Comparison of ENCODE assay signal across 8 cellular contexts in genomic region chr5:178234753-178235599, GRCh38. TPM values are rescaled to one million over a fixed set of nuclear protein-coding genes. Genes with fewer than 3 reads are reported as not detected.
DNase-seq lines count a peak whose midpoint lies in the region; ATAC-seq, FAIRE-seq and TF ChIP-seq lines count a peak whose summit lies in the region.

No MANE protein-coding gene starts in this region.

- H3K36me3 Mint-ChIP-seq in H9 (ENCODE audit: insufficient read depth in 1 of 3, low read depth in 3 of 3): peaks cover 11 to 18% (median 17%) of the 10 kb centered on the region in 3 experiments

- no peak overlapping the region for H2BK120ac ChIP-seq in H9 (ENCODE audit: low read depth, low read length, poor library complexity, severe bottlenecking)

- no peak overlapping the region for H3K27ac ChIP-seq in H9 (ENCODE audit: insufficient read length, low read depth, low read length)
- H3K27ac ChIP-seq in neutrophil: peak overlapping the region; percentile 24

- H2BK15ac ChIP-seq in H9 (ENCODE audit: low read depth, low read length): no peak overlapping the region

- H2AK5ac ChIP-seq in H9 (ENCODE audit: insufficient read length, low read length): no peak overlapping the region

- no peak overlapping the region for H2BK5ac ChIP-seq in H9 (ENCODE audit: insufficient read length, low read length)

- H2BK12ac ChIP-seq in H9 (ENCODE audit: insufficient read length, low read depth, low read length): no peak overlapping the region

- no peak overlapping the region for H4K5ac ChIP-seq in H9 (ENCODE audit: insufficient read length, low read depth, low read length)

- no peak overlapping the region for H3K4me2 ChIP-seq in H9 (ENCODE audit: insufficient read depth, insufficient read length, low read length)

- peaks cover 18 to 27% of the 10 kb centered on the region in 2 experiments for H3K4me1 Mint-ChIP-seq in H9

- no peaks in the 10 kb centered on the region for H3K9me3 Mint-ChIP-seq in H9

- H3K4me3 ChIP-seq in neutrophil (ENCODE audit: low read depth in 1 of 2, low read length in 1 of 2): no peak overlapping the region

- TF ChIP-seq CTCF in H9 (conservative IDR thresholded peaks at IDR 0.05) (peak; percentile 91), neutrophil (IDR thresholded peaks at IDR 0.05) (peak; percentile 64)

- no peak for ATAC-seq in HG02571 (IDR thresholded peaks at IDR 0.05; ENCODE audit: unreplicated experiment)

- H2BK20ac ChIP-seq in H9 (ENCODE audit: low read depth, low read length, poor library complexity, severe bottlenecking): no peak overlapping the region

- no peak overlapping the region for H4K91ac ChIP-seq in H9 (ENCODE audit: insufficient read length, low read depth, low read length)

- no CpG with 5 or more reads among the region's 12 CpGs for WGBS in H9 (ENCODE audit: extremely low coverage, insufficient read length, low lambda C conversion rate)

- H3K27me3 Mint-ChIP-seq in H9 (ENCODE audit: low read depth): no peaks in the 10 kb centered on the region; the same call in 1 of the 2 replicates

- no peak overlapping the region for H3K14ac ChIP-seq in H9 (ENCODE audit: insufficient read depth, low read length)

- no peaks in the 10 kb centered on the region for H4K20me1 ChIP-seq in H9 (ENCODE audit: control insufficient read depth, insufficient read depth, insufficient read length)

- H2AFZ ChIP-seq in H9 (ENCODE audit: low read length): no peak overlapping the region

- FAIRE-seq in RCC 7860 (lab: Jason Lieb, UNC): no peak

- H3K56ac ChIP-seq in H9 (ENCODE audit: insufficient read length, low read depth, low read length): no peak overlapping the region

- H3K4ac ChIP-seq in H9 (ENCODE audit: low read depth, low read length): no peak overlapping the region

- 0 out of 5 replicates have a peak overlapping the region, but pooled peaks of 1 of the 2 experiments have one; percentile 31 for H3K4me3 Mint-ChIP-seq in H9

- H3K27me3 ChIP-seq in H9 (ENCODE audit: insufficient read depth, low read length) (no peaks in the 10 kb centered on the region), neutrophil (no peaks in the 10 kb centered on the region)

- H3K27ac Mint-ChIP-seq in H9: no peak overlapping the region; a peak in 1 of 7 replicates

- H3K23ac ChIP-seq in H9 (ENCODE audit: insufficient read length, low read depth, low read length): no peak overlapping the region

- H3K9ac ChIP-seq in H9 (ENCODE audit: extremely low read depth, insufficient read length, low read length): no peak overlapping the region

- peaks cover under 1% of the 10 kb centered on the region for H3K36me3 ChIP-seq in neutrophil

- peaks cover 3% of the 10 kb centered on the region for H3K23me2 ChIP-seq in H9 (ENCODE audit: insufficient read length, low read depth, low read length, poor library complexity, severe bottlenecking)

- H3K79me1 ChIP-seq in H9 (ENCODE audit: insufficient read depth, low read depth, low read length, poor library complexity, severe bottlenecking): no peaks in the 10 kb centered on the region

- H3K4me1 ChIP-seq in H9 (ENCODE audit: insufficient read depth, low read length) (no peaks in the 10 kb centered on the region), neutrophil (ENCODE audit: control insufficient read depth in 1 of 2, insufficient read depth in 1 of 2, low read depth in 1 of 2, low read length in 1 of 2) (peaks cover 68 to 84% of the 10 kb centered on the region in 2 experiments)

- DNase-seq in CD1c-positive myeloid dendritic cell (ENCODE audit: extremely low spot score): peak; percentile 68
- peak; percentile 85 for DNase-seq in H9
- DNase-seq in RCC 7860 (ENCODE audit: low spot score): peak; percentile 33
- DNase-seq in activated T-cell treated with anti-CD3 and anti-CD28 coated beads, Interleukin-2, amount 50 U/mL, for 48 hours: peak; percentile 88 to 90
- DNase-seq in fibroblast of peridontal ligament (ENCODE audit: extremely low read depth): peak; percentile 53
- peak; percentile 82 for DNase-seq in superior temporal gyrus (ENCODE audit: extremely low spot score)

- no peak overlapping the region for H3T11ph ChIP-seq in H9 (ENCODE audit: low read length)

- H4K8ac ChIP-seq in H9 (replicated peaks; ENCODE audit: insufficient read length, low read depth, low read length): no peak overlapping the region

- H3K18ac ChIP-seq in H9 (ENCODE audit: insufficient read length, low read depth, low read length): no peak overlapping the region

- H3K79me2 ChIP-seq in H9 (ENCODE audit: insufficient read depth, low read length): peaks cover 4% of the 10 kb centered on the region; the same call in 1 of the 2 replicates

- no peaks in the 10 kb centered on the region for H3K9me3 ChIP-seq in H9 (ENCODE audit: control insufficient read depth, low read depth, low read length)
- no peaks in the 10 kb centered on the region for H3K9me3 ChIP-seq in neutrophil

RNA-seq across cellular contexts. Expression of gene PHYKPL, which starts 2.4 kb away (rescaled TPM):
- total RNA-seq in H9 (2021): 40.9 and 48.8 TPM in 2 replicates

RNA-seq across cellular contexts. Expression of gene HNRNPAB, which starts 30.6 kb away (rescaled TPM):
- total RNA-seq in H9 (2021): 547 and 557 TPM in 2 replicates

RNA-seq across cellular contexts. Expression of gene GMCL2, which starts 47.8 kb away (rescaled TPM):
- not detected in 2 replicates for total RNA-seq in H9 (2021)

Comparison
In these comparisons a context has a peak if more than half of its experiments do, and no peak if none do; other contexts are left out.
1. DNase-seq: peak in every context shown above with its lines; median percentile 89 in activated T-cell treated with anti-CD3 and anti-CD28 coated beads, Interleukin-2, amount 50 U/mL, for 48 hours; 85 in H9; 82 in superior temporal gyrus; 68 in CD1c-positive myeloid dendritic cell; 53 in fibroblast of peridontal ligament; 33 in RCC 7860.